Comparison of ENCODE assay signal across 1 cellular context in genomic region chr5:150138551-150139265, GRCh38.
TF ChIP-seq lines count a peak whose summit lies in the region.

No MANE protein-coding gene starts in this region.

TF ChIP-seq in K562, 482 proteins besides CTCF, POLR2A, EP300 and RAD21:
- TF ChIP-seq ZNF512 (tag; IDR thresholded peaks at IDR 0.05): no peak
- peak; percentile 24 for TF ChIP-seq BRD9 (IDR thresholded peaks at IDR 0.05; ENCODE audit: low read depth, partially characterized antibody)
- 0 out of 2 replicates have a peak, but pooled peaks have one; percentile 11 for TF ChIP-seq BCOR (IDR thresholded peaks at IDR 0.05)
- no peak for TF ChIP-seq TEAD1 (CRISPR knock-in tag; IDR thresholded peaks at IDR 0.05)
- no peak for TF ChIP-seq MTA1 (IDR thresholded peaks at IDR 0.05; ENCODE audit: borderline replicate concordance)
- peak; percentile 47 for TF ChIP-seq ZFP36 (IDR thresholded peaks at IDR 0.05; ENCODE audit: low read depth, low read length, partially characterized antibody)
- no peak for TF ChIP-seq ZNF23 (CRISPR knock-in tag; IDR thresholded peaks at IDR 0.05)
- TF ChIP-seq ZNF133 (CRISPR knock-in tag; IDR thresholded peaks at IDR 0.05): no peak
